Comparison of ENCODE assay signal across 40 cellular contexts in genomic region chr17:36779550-36779949, GRCh38.
"Had no signal": no experiment of that assay in that cellular context is flagged by ENCODE, and none has a peak within 500 bp of the region (broad histone marks: within the 10 kb centered on the region; RNA-seq: fewer than 3 reads in every experiment).

No MANE protein-coding gene starts in this region.

- H3K9me3 Mint-ChIP-seq: activated naive CD4-positive, alpha-beta T cell treated with anti-CD3 and anti-CD28 coated beads for 36 hours; activated naive CD4-positive, alpha-beta T cell treated with anti-CD3 and anti-CD28 coated beads, Interleukin-2, amount 10 ng/mL, durations not matched to agents 7 days and 5 days; activated naive CD4-positive, alpha-beta T cell treated with anti-CD3 and anti-CD28 coated beads, Interleukin-2, amount 50 U/mL, for 24 hours; activated naive CD8-positive, alpha-beta T cell treated with anti-CD3 and anti-CD28 coated beads for 36 hours; activated naive CD8-positive, alpha-beta T cell treated with anti-CD3 and anti-CD28 coated beads, Interleukin-2, amount 10 ng/mL, durations not matched to agents 7 days and 5 days; activated naive CD8-positive, alpha-beta T cell treated with anti-CD3 and anti-CD28 coated beads, Interleukin-2, amount 50 U/mL, for 24 hours; activated T-cell treated with anti-CD3 and anti-CD28 coated beads, Interleukin-2, amount 50 U/mL, for 24 hours; activated T-cell treated with anti-CD3 and anti-CD28 coated beads, Interleukin-2, amount 50 U/mL, for 72 hours; activated T-helper 1 cell treated with anti-CD3 and anti-CD28 coated beads, Interleukin-12 subunit alpha, Interleukin-12 subunit beta, Interleukin-2, Interleukin-4 antibody, amounts not matched to agents 30 ng/mL and 10 ng/mL and 1 ng/mL, durations not matched to agents 14 hours and 24 hours and 36 hours; activated T-helper 17 cell treated with anti-CD3 and anti-CD28 coated beads, Interleukin-2, amount 50 U/mL, for 72 hours; activated T-helper 2 cell treated with anti-CD3 and anti-CD28 coated beads, Interferon-gamma antibody, Interleukin-2, Interleukin-4, amounts not matched to agents 10 μg/mL and 5 μg/mL and 100 μg/mL, durations not matched to agents 14 hours and 24 hours and 36 hours; central memory CD8-positive, alpha-beta T cell had no signal

- H3K27ac ChIP-seq: adrenal gland, ascending aorta, body of pancreas, brain microvascular endothelial cell, breast epithelium, cardiac muscle cell had no signal

- H3K36me3 Mint-ChIP-seq: activated naive CD4-positive, alpha-beta T cell treated with anti-CD3 and anti-CD28 coated beads, Interleukin-2, amount 10 ng/mL, durations not matched to agents 7 days and 5 days; activated naive CD4-positive, alpha-beta T cell treated with anti-CD3 and anti-CD28 coated beads, Interleukin-2, amount 50 U/mL, for 72 hours; activated naive CD8-positive, alpha-beta T cell; activated naive CD8-positive, alpha-beta T cell treated with anti-CD3 and anti-CD28 coated beads for 36 hours; activated naive CD8-positive, alpha-beta T cell treated with anti-CD3 and anti-CD28 coated beads, Interleukin-2, amount 10 ng/mL, durations not matched to agents 7 days and 5 days; brain had no signal

- H3K27ac Mint-ChIP-seq: activated naive CD4-positive, alpha-beta T cell treated with anti-CD3 and anti-CD28 coated beads for 36 hours; activated naive CD4-positive, alpha-beta T cell treated with anti-CD3 and anti-CD28 coated beads, Interleukin-2, amount 10 ng/mL, durations not matched to agents 7 days and 5 days; activated naive CD4-positive, alpha-beta T cell treated with anti-CD3 and anti-CD28 coated beads, Interleukin-2, amount 50 U/mL, for 24 hours; activated naive CD4-positive, alpha-beta T cell treated with anti-CD3 and anti-CD28 coated beads, Interleukin-2, amount 50 U/mL, for 72 hours; activated naive CD8-positive, alpha-beta T cell; activated naive CD8-positive, alpha-beta T cell treated with anti-CD3 and anti-CD28 coated beads for 36 hours; activated naive CD8-positive, alpha-beta T cell treated with anti-CD3 and anti-CD28 coated beads, Interleukin-2, amount 10 ng/mL, durations not matched to agents 7 days and 5 days; activated naive CD8-positive, alpha-beta T cell treated with anti-CD3 and anti-CD28 coated beads, Interleukin-2, amount 50 U/mL, for 24 hours; activated T-cell treated with anti-CD3 and anti-CD28 coated beads, Interleukin-2, amount 50 U/mL, for 24 hours; activated T-cell treated with anti-CD3 and anti-CD28 coated beads, Interleukin-2, amount 50 U/mL, for 72 hours; activated T-helper 1 cell treated with anti-CD3 and anti-CD28 coated beads, Interleukin-12 subunit alpha, Interleukin-12 subunit beta, Interleukin-2, Interleukin-4 antibody, amounts not matched to agents 30 ng/mL and 10 ng/mL and 1 ng/mL, durations not matched to agents 14 hours and 24 hours and 36 hours; activated T-helper 17 cell treated with anti-CD3 and anti-CD28 coated beads, Interleukin-2, amount 50 U/mL, for 72 hours; activated T-helper 2 cell treated with anti-CD3 and anti-CD28 coated beads, Interferon-gamma antibody, Interleukin-2, Interleukin-4, amounts not matched to agents 10 μg/mL and 5 μg/mL and 100 μg/mL, durations not matched to agents 14 hours and 24 hours and 36 hours had no signal

- DNase-seq: activated effector memory CD4-positive, alpha-beta T cell treated with anti-CD3 and anti-CD28 coated beads, Interleukin-2, amount 50 U/mL, for 16 hours; activated effector memory CD4-positive, alpha-beta T cell treated with Interleukin-2 at 50 U/mL for 16 hours; activated gamma-delta T cell; activated gamma-delta T cell treated with Interleukin-2 at 50 U/mL for 16 hours; activated naive CD4-positive, alpha-beta T cell; activated naive CD4-positive, alpha-beta T cell treated with anti-CD3 and anti-CD28 coated beads for 36 hours; activated naive CD4-positive, alpha-beta T cell treated with anti-CD3 and anti-CD28 coated beads, Interleukin-2, amount 10 ng/mL, durations not matched to agents 7 days and 5 days; activated naive CD4-positive, alpha-beta T cell treated with anti-CD3 and anti-CD28 coated beads, Interleukin-2, amount 50 U/mL, for 16 hours; activated naive CD4-positive, alpha-beta T cell treated with Interleukin-2 at 50 U/mL for 16 hours; activated naive CD8-positive, alpha-beta T cell treated with anti-CD3 and anti-CD28 coated beads for 36 hours; activated naive CD8-positive, alpha-beta T cell treated with anti-CD3 and anti-CD28 coated beads, Interleukin-2, amount 10 ng/mL, durations not matched to agents 7 days and 5 days; activated naive CD8-positive, alpha-beta T cell treated with anti-CD3 and anti-CD28 coated beads, Interleukin-2, amount 50 U/mL, for 24 hours; activated T-cell treated with anti-CD3 and anti-CD28 coated beads, Interleukin-2, amount 50 U/mL, for 1 hour; activated T-cell treated with anti-CD3 and anti-CD28 coated beads, Interleukin-2, amount 50 U/mL, for 24 hours; activated T-cell treated with anti-CD3 and anti-CD28 coated beads, Interleukin-2, amount 50 U/mL, for 4 hours; activated T-cell treated with anti-CD3 and anti-CD28 coated beads, Interleukin-2, amount 50 U/mL, for 48 hours; activated T-cell treated with anti-CD3 and anti-CD28 coated beads, Interleukin-2, amount 50 U/mL, for 72 hours; adrenal gland; amniotic stem cell; amygdala; anterior cingulate cortex; aorta; body of pancreas; brain microvascular endothelial cell; caudate nucleus; central memory CD4-positive, alpha-beta T cell; cerebellar nuclear complex had no signal

- FAIRE-seq: astrocyte, bronchial epithelial cell had no signal

- H3K4me3 Mint-ChIP-seq: activated naive CD4-positive, alpha-beta T cell treated with anti-CD3 and anti-CD28 coated beads for 36 hours; activated naive CD4-positive, alpha-beta T cell treated with anti-CD3 and anti-CD28 coated beads, Interleukin-2, amount 10 ng/mL, durations not matched to agents 7 days and 5 days; activated naive CD4-positive, alpha-beta T cell treated with anti-CD3 and anti-CD28 coated beads, Interleukin-2, amount 50 U/mL, for 24 hours; activated naive CD8-positive, alpha-beta T cell; activated naive CD8-positive, alpha-beta T cell treated with anti-CD3 and anti-CD28 coated beads for 36 hours; activated naive CD8-positive, alpha-beta T cell treated with anti-CD3 and anti-CD28 coated beads, Interleukin-2, amount 10 ng/mL, durations not matched to agents 7 days and 5 days; activated naive CD8-positive, alpha-beta T cell treated with anti-CD3 and anti-CD28 coated beads, Interleukin-2, amount 50 U/mL, for 24 hours; activated T-cell treated with anti-CD3 and anti-CD28 coated beads, Interleukin-2, amount 50 U/mL, for 24 hours; activated T-cell treated with anti-CD3 and anti-CD28 coated beads, Interleukin-2, amount 50 U/mL, for 4 hours; activated T-cell treated with anti-CD3 and anti-CD28 coated beads, Interleukin-2, amount 50 U/mL, for 72 hours; activated T-helper 1 cell treated with anti-CD3 and anti-CD28 coated beads, Interleukin-12 subunit alpha, Interleukin-12 subunit beta, Interleukin-2, Interleukin-4 antibody, amounts not matched to agents 30 ng/mL and 10 ng/mL and 1 ng/mL, durations not matched to agents 14 hours and 24 hours and 36 hours; activated T-helper 17 cell treated with anti-CD3 and anti-CD28 coated beads, Interleukin-2, amount 50 U/mL, for 72 hours; brain; central memory CD8-positive, alpha-beta T cell had no signal

- H3K4me1 ChIP-seq: adrenal gland, ascending aorta, body of pancreas, breast epithelium had no signal

- H3K9me3 ChIP-seq: adrenal gland, ascending aorta, body of pancreas, breast epithelium had no signal

- ATAC-seq: activated naive CD4-positive, alpha-beta T cell treated with anti-CD3 and anti-CD28 coated beads, Interleukin-2, amount 50 U/mL, for 72 hours; activated naive CD8-positive, alpha-beta T cell treated with anti-CD3 and anti-CD28 coated beads, Interleukin-2, amount 50 U/mL, for 24 hours; activated T-cell treated with anti-CD3 and anti-CD28 coated beads, Interleukin-2, amount 50 U/mL, for 4 hours; activated T-cell treated with anti-CD3 and anti-CD28 coated beads, Interleukin-2, amount 50 U/mL, for 72 hours; activated T-helper 17 cell treated with anti-CD3 and anti-CD28 coated beads, Interleukin-2, amount 50 U/mL, for 72 hours; body of pancreas had no signal

- H3K36me3 ChIP-seq: adrenal gland, ascending aorta, brain microvascular endothelial cell, breast epithelium, cardiac muscle cell had no signal

- H3K4me1 Mint-ChIP-seq: activated naive CD4-positive, alpha-beta T cell treated with anti-CD3 and anti-CD28 coated beads, Interleukin-2, amount 10 ng/mL, durations not matched to agents 7 days and 5 days; activated naive CD4-positive, alpha-beta T cell treated with anti-CD3 and anti-CD28 coated beads, Interleukin-2, amount 50 U/mL, for 24 hours; activated naive CD8-positive, alpha-beta T cell treated with anti-CD3 and anti-CD28 coated beads for 36 hours; activated naive CD8-positive, alpha-beta T cell treated with anti-CD3 and anti-CD28 coated beads, Interleukin-2, amount 10 ng/mL, durations not matched to agents 7 days and 5 days; activated naive CD8-positive, alpha-beta T cell treated with anti-CD3 and anti-CD28 coated beads, Interleukin-2, amount 50 U/mL, for 24 hours; activated T-helper 17 cell treated with anti-CD3 and anti-CD28 coated beads, Interleukin-2, amount 50 U/mL, for 72 hours; central memory CD8-positive, alpha-beta T cell had no signal

- H3K27me3 ChIP-seq: ascending aorta, body of pancreas, cardiac muscle cell had no signal

- H3K4me3 ChIP-seq: adrenal gland, ascending aorta, body of pancreas, breast epithelium, cardiac muscle cell had no signal
